ENCODE assay signal across 1 cellular context in the genomic region with DNA sequence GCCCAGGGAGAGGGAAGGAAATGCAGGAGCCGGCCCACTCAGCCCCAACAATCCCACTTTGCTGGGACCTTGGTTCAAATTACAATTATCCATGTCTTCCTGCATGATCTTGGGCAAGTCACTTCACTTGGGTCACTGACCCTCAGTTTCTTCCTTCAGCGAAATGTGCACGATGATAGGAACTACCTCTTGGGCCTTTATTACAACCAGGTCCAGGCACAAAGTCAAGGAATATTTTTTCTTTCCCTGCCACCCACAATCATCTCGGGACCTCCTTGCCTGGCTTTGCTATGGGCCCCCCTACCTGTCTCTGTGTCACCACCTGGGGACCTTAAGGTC.
TF ChIP-seq lines count a peak whose summit lies in the region.

No MANE protein-coding gene starts in this region.

TF ChIP-seq in IMR-90, 13 proteins besides CTCF, POLR2A, EP300 and RAD21:
- TF ChIP-seq FOS (IDR thresholded peaks at IDR 0.05; ENCODE audit: low read depth, low read length): no peak
- no peak for TF ChIP-seq RCOR1 (IDR thresholded peaks at IDR 0.05; ENCODE audit: insufficient replicate concordance, low read length)
- TF ChIP-seq SMC3 (IDR thresholded peaks at IDR 0.05; ENCODE audit: low read depth, low read length): no peak
- TF ChIP-seq BHLHE40 (IDR thresholded peaks at IDR 0.05; ENCODE audit: low read depth, low read length): no peak
- no peak for TF ChIP-seq MAZ (IDR thresholded peaks at IDR 0.05; ENCODE audit: borderline replicate concordance, low read depth, low read length)
